Comparison of ENCODE assay signal across 17 cellular contexts in genomic region chr15:45734244-45734643, GRCh38.
DNase-seq lines count a peak whose midpoint lies in the region; ATAC-seq and TF ChIP-seq lines count a peak whose summit lies in the region.
"Had no signal": no experiment of that assay in that cellular context is flagged by ENCODE, and none has a peak within 500 bp of the region (broad histone marks: within the 10 kb centered on the region; RNA-seq: fewer than 3 reads in every experiment).

No MANE protein-coding gene starts in this region.

- H3K4me3 ChIP-seq in DOHH2 (ENCODE audit: low read length) (peak overlapping the region; percentile 57), mesendoderm (ENCODE audit: low read length) (no peak overlapping the region)
- H3K4me3 ChIP-seq: GM12878, SJCRH30 had no signal

- H2AK5ac ChIP-seq in mesendoderm (ENCODE audit: low read length) = no peak overlapping the region

- H3K4me2 ChIP-seq in DOHH2 (ENCODE audit: low read length) (peak overlapping the region; percentile 73), mesendoderm (ENCODE audit: low read length) (no peak overlapping the region)
- H3K4me2 ChIP-seq: KMS-11 had no signal

- H4K8ac ChIP-seq in mesendoderm (ENCODE audit: low read depth, low read length) = no peak overlapping the region

- peaks cover 23% of the 10 kb centered on the region for H3F3A ChIP-seq in DOHH2 (ENCODE audit: control insufficient read depth, insufficient read depth)

- H3K56ac ChIP-seq in mesendoderm (ENCODE audit: low read length) = no peak overlapping the region

- no peak overlapping the region for H3K23ac ChIP-seq in mesendoderm (ENCODE audit: low read length)

- H4K5ac ChIP-seq in mesendoderm (ENCODE audit: low read length) = no peak overlapping the region

- peak overlapping the region; percentile 99 for H3K27ac ChIP-seq in DOHH2 (ENCODE audit: low read depth, low read length)
- H3K27ac ChIP-seq in mesendoderm (ENCODE audit: low read depth, low read length) = no peak overlapping the region
- H3K27ac ChIP-seq: KMS-11, SJCRH30 had no signal

- H3K9me3 ChIP-seq in DOHH2 (ENCODE audit: control insufficient read depth, insufficient read depth, low read length) = peaks cover 10% of the 10 kb centered on the region; the same call in 1 of the 2 replicates
- H3K9me3 ChIP-seq: SJCRH30 had no signal

- H2BK15ac ChIP-seq in mesendoderm (replicated peaks; ENCODE audit: low read depth) = no peak overlapping the region

- H3K27me3 ChIP-seq in DOHH2 (ENCODE audit: control insufficient read depth, low read length) (no peaks in the 10 kb centered on the region), mesendoderm (ENCODE audit: insufficient read depth, low read length, poor library complexity) (no peaks in the 10 kb centered on the region)

- DNase-seq in NOMO-1 (lab: John Stamatoyannopoulos, UW; ENCODE audit: unreplicated experiment in 2 of 2) (peak; percentile 2 to 63), mesendoderm (peak; percentile 81), NCI-H187 (lab: John Stamatoyannopoulos, UW) (no peak), DMS79 (lab: John Stamatoyannopoulos, UW) (no peak)
- no peak for DNase-seq in stimulated activated CD4-positive, alpha-beta T cell treated with anti-CD3 and anti-CD28 coated beads, Interleukin-15, amount 100 ng/mL, for 24 hours
- DNase-seq: CD4-positive, CD25-positive, alpha-beta regulatory T cell; IMR-90; NCI-H1694 treated with DMSO at 0.1 percent for 48 hours; NCI-H446 treated with DMSO at 0.1 percent for 48 hours; NCI-H526 treated with DMSO at 0.1 percent for 48 hours; SJCRH30; SW 1271; T-helper 17 cell had no signal

- no peak; the same call in 2 of the 3 replicates for ATAC-seq in SK-N-SH treated with all-trans-retinoic acid at 6 μM for 48 hours
- ATAC-seq: GM12878, T-helper 17 cell had no signal

- H3K9ac ChIP-seq in mesendoderm (ENCODE audit: low read length) = no peak overlapping the region
- H3K9ac ChIP-seq: KMS-11 had no signal

- H3K79me1 ChIP-seq in mesendoderm (ENCODE audit: low read length) = no peaks in the 10 kb centered on the region

- H4K20me1 ChIP-seq in DOHH2 (ENCODE audit: control insufficient read depth, insufficient read depth, low read depth, low read length) = no peaks in the 10 kb centered on the region

- TF ChIP-seq CTCF in DOHH2 (IDR thresholded peaks at IDR 0.05; ENCODE audit: low read depth, low read length, poor library complexity, severe bottlenecking) = no peak

- no peak overlapping the region for H3K18ac ChIP-seq in mesendoderm (ENCODE audit: low read length)

- H3K9me2 ChIP-seq in DOHH2 (replicated peaks; ENCODE audit: control insufficient read depth, low read length) = no peaks in the 10 kb centered on the region

- H2BK120ac ChIP-seq in mesendoderm (ENCODE audit: low read depth, low read length) = no peak overlapping the region

- H3K4me1 ChIP-seq in DOHH2 (ENCODE audit: control insufficient read depth, low read length) (peaks cover 97% of the 10 kb centered on the region), mesendoderm (ENCODE audit: control insufficient read depth, low read depth, low read length) (peaks cover 2% of the 10 kb centered on the region)
- H3K4me1 ChIP-seq: SJCRH30 had no signal

- H2BK5ac ChIP-seq in mesendoderm (ENCODE audit: low read length) = no peak overlapping the region

- peaks cover 47% of the 10 kb centered on the region for H3K36me3 ChIP-seq in DOHH2 (ENCODE audit: control insufficient read depth, low read length)
- H3K36me3 ChIP-seq in mesendoderm (ENCODE audit: control insufficient read depth, insufficient read depth, low read length) = no peaks in the 10 kb centered on the region
- H3K36me3 ChIP-seq: SJCRH30 had no signal

- no peak overlapping the region for H3K4ac ChIP-seq in mesendoderm (ENCODE audit: low read depth, low read length)

- WGBS in mesendoderm (ENCODE audit: extremely low coverage, insufficient coverage, low lambda C conversion rate) = no CpG with 5 or more reads among the region's 4 CpGs

- peaks cover 3% of the 10 kb centered on the region; the same call in 1 of the 2 replicates for H3K79me2 ChIP-seq in DOHH2 (ENCODE audit: control insufficient read depth, low read length)
- no peaks in the 10 kb centered on the region for H3K79me2 ChIP-seq in mesendoderm (ENCODE audit: control insufficient read depth, insufficient read depth, low read length)

TF ChIP-seq in SK-N-SH treated with all-trans-retinoic acid at 6 μM for 48 hours, 23 proteins besides CTCF, POLR2A, EP300 and RAD21 (continues in another document):
- peak; percentile 86 for TF ChIP-seq ISL1 (CRISPR knock-in tag; IDR thresholded peaks at IDR 0.05)
- TF ChIP-seq TSHZ2 (CRISPR knock-in tag; IDR thresholded peaks at IDR 0.05) = peak; percentile 72
- no peak for TF ChIP-seq POU6F1 (CRISPR knock-in tag; IDR thresholded peaks at IDR 0.05; ENCODE audit: borderline replicate concordance, low read depth)
- no peak for TF ChIP-seq PATZ1 (CRISPR knock-in tag; IDR thresholded peaks at IDR 0.05; ENCODE audit: borderline replicate concordance)
- TF ChIP-seq CSDC2 (CRISPR knock-in tag; IDR thresholded peaks at IDR 0.05) = no peak
- TF ChIP-seq GLIS3 (CRISPR knock-in tag; IDR thresholded peaks at IDR 0.05) = no peak
- TF ChIP-seq PPARA (CRISPR knock-in tag; IDR thresholded peaks at IDR 0.05; ENCODE audit: borderline replicate concordance) = no peak
- TF ChIP-seq, protein P1, sequence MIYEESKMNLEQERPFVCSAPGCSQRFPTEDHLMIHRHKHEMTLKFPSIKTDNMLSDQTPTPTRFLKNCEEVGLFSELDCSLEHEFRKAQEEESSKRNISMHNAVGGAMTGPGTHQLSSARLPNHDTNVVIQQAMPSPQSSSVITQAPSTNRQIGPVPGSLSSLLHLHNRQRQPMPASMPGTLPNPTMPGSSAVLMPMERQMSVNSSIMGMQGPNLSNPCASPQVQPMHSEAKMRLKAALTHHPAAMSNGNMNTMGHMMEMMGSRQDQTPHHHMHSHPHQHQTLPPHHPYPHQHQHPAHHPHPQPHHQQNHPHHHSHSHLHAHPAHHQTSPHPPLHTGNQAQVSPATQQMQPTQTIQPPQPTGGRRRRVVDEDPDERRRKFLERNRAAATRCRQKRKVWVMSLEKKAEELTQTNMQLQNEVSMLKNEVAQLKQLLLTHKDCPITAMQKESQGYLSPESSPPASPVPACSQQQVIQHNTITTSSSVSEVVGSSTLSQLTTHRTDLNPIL (CRISPR knock-in tag; IDR thresholded peaks at IDR 0.05; ENCODE audit: low read depth) = peak; percentile 72; the same call in 1 of the 2 replicates

Comparison
In these comparisons a context has a peak if more than half of its experiments do, and no peak if none do; other contexts are left out.
1. DNase-seq: peak in NOMO-1 (2 of 2) and mesendoderm (single experiment); none in stimulated activated CD4-positive, alpha-beta T cell treated with anti-CD3 and anti-CD28 coated beads, Interleukin-15, amount 100 ng/mL, for 24 hours (single experiment), NCI-H187 (0 of 2) and DMS79 (single experiment).